1 cellular context compared by ENCODE assay signal in the genomic region with DNA sequence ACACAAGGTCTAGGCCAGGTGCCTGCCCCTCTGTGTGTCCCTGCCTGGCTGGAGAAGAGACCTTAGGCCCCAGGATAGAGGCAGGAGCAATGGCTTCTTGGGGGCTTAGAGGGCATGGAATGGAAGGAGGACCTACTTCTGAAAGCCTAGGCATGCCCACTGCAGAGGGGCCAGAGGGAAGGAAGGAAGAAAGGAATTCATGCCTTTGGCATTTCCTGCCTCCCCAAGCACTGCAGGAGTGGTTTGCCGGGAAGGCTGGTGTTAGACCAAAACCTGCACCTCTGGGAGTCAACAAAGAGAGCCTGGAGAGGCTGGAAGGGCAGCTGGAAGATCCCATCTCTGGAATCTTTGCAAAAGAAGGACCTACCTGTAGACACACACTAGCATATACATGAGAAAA.
TF ChIP-seq lines count a peak whose summit lies in the region.

No MANE protein-coding gene starts in this region.

TF ChIP-seq in WTC11, 78 proteins besides CTCF, POLR2A, EP300 and RAD21:
- no peak for TF ChIP-seq ZNF138 (CRISPR knock-in tag; conservative IDR thresholded peaks at IDR 0.05)
- no peak for TF ChIP-seq ERG (CRISPR knock-in tag; IDR thresholded peaks at IDR 0.05)
- no peak for TF ChIP-seq ZNF219 (CRISPR knock-in tag; IDR thresholded peaks at IDR 0.05; ENCODE audit: borderline replicate concordance)
- TF ChIP-seq HMGA2 (CRISPR knock-in tag; IDR thresholded peaks at IDR 0.05): no peak
- TF ChIP-seq, protein P1, sequence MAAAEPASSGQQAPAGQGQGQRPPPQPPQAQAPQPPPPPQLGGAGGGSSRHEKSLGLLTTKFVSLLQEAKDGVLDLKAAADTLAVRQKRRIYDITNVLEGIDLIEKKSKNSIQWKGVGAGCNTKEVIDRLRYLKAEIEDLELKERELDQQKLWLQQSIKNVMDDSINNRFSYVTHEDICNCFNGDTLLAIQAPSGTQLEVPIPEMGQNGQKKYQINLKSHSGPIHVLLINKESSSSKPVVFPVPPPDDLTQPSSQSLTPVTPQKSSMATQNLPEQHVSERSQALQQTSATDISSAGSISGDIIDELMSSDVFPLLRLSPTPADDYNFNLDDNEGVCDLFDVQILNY (CRISPR knock-in tag; IDR thresholded peaks at IDR 0.05): no peak
- no peak for TF ChIP-seq ZNF416 (CRISPR knock-in tag; IDR thresholded peaks at IDR 0.05)
- no peak for TF ChIP-seq PRRX2 (CRISPR knock-in tag; IDR thresholded peaks at IDR 0.05)
- no peak for TF ChIP-seq NR3C1 (CRISPR knock-in tag; conservative IDR thresholded peaks at IDR 0.05; ENCODE audit: low read depth)
- TF ChIP-seq SMAD4 (CRISPR knock-in tag; IDR thresholded peaks at IDR 0.05): no peak
- no peak for TF ChIP-seq ZBTB21 (CRISPR knock-in tag; IDR thresholded peaks at IDR 0.05; ENCODE audit: borderline replicate concordance)
- TF ChIP-seq, protein P2, sequence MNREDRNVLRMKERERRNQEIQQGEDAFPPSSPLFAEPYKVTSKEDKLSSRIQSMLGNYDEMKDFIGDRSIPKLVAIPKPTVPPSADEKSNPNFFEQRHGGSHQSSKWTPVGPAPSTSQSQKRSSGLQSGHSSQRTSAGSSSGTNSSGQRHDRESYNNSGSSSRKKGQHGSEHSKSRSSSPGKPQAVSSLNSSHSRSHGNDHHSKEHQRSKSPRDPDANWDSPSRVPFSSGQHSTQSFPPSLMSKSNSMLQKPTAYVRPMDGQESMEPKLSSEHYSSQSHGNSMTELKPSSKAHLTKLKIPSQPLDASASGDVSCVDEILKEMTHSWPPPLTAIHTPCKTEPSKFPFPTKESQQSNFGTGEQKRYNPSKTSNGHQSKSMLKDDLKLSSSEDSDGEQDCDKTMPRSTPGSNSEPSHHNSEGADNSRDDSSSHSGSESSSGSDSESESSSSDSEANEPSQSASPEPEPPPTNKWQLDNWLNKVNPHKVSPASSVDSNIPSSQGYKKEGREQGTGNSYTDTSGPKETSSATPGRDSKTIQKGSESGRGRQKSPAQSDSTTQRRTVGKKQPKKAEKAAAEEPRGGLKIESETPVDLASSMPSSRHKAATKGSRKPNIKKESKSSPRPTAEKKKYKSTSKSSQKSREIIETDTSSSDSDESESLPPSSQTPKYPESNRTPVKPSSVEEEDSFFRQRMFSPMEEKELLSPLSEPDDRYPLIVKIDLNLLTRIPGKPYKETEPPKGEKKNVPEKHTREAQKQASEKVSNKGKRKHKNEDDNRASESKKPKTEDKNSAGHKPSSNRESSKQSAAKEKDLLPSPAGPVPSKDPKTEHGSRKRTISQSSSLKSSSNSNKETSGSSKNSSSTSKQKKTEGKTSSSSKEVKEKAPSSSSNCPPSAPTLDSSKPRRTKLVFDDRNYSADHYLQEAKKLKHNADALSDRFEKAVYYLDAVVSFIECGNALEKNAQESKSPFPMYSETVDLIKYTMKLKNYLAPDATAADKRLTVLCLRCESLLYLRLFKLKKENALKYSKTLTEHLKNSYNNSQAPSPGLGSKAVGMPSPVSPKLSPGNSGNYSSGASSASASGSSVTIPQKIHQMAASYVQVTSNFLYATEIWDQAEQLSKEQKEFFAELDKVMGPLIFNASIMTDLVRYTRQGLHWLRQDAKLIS (CRISPR knock-in tag; IDR thresholded peaks at IDR 0.05; ENCODE audit: borderline replicate concordance): no peak
- no peak for TF ChIP-seq E2F4 (CRISPR knock-in tag; IDR thresholded peaks at IDR 0.05; ENCODE audit: borderline replicate concordance, low read depth)
- TF ChIP-seq, protein P3, sequence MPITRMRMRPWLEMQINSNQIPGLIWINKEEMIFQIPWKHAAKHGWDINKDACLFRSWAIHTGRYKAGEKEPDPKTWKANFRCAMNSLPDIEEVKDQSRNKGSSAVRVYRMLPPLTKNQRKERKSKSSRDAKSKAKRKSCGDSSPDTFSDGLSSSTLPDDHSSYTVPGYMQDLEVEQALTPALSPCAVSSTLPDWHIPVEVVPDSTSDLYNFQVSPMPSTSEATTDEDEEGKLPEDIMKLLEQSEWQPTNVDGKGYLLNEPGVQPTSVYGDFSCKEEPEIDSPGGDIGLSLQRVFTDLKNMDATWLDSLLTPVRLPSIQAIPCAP (CRISPR knock-in tag; IDR thresholded peaks at IDR 0.05): no peak
- TF ChIP-seq TEAD4 (CRISPR knock-in tag; IDR thresholded peaks at IDR 0.05): no peak
- no peak for TF ChIP-seq GTF2I (CRISPR knock-in tag; conservative IDR thresholded peaks at IDR 0.05)
- TF ChIP-seq ZNF671 (CRISPR knock-in tag; IDR thresholded peaks at IDR 0.05): no peak
- TF ChIP-seq FOXP1 (CRISPR knock-in tag; IDR thresholded peaks at IDR 0.05; ENCODE audit: borderline replicate concordance): no peak
- TF ChIP-seq, protein P4, sequence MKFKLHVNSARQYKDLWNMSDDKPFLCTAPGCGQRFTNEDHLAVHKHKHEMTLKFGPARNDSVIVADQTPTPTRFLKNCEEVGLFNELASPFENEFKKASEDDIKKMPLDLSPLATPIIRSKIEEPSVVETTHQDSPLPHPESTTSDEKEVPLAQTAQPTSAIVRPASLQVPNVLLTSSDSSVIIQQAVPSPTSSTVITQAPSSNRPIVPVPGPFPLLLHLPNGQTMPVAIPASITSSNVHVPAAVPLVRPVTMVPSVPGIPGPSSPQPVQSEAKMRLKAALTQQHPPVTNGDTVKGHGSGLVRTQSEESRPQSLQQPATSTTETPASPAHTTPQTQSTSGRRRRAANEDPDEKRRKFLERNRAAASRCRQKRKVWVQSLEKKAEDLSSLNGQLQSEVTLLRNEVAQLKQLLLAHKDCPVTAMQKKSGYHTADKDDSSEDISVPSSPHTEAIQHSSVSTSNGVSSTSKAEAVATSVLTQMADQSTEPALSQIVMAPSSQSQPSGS (CRISPR knock-in tag; IDR thresholded peaks at IDR 0.05; ENCODE audit: borderline replicate concordance, low read depth): no peak
- no peak for TF ChIP-seq ZBTB43 (CRISPR knock-in tag; IDR thresholded peaks at IDR 0.05)
